8 cellular contexts compared by ENCODE assay signal in genomic region chr3:61562810-61563613, GRCh38. TPM values are rescaled to one million over a fixed set of nuclear protein-coding genes. Genes with fewer than 3 reads are reported as not detected.
DNase-seq lines count a peak whose midpoint lies in the region; ATAC-seq and TF ChIP-seq lines count a peak whose summit lies in the region.

No MANE protein-coding gene starts in this region.

- no peaks in the 10 kb centered on the region for H4K20me1 ChIP-seq in mammary epithelial cell (ENCODE audit: insufficient read depth, low read length)

- H3K9ac ChIP-seq in mammary epithelial cell (ENCODE audit: insufficient read depth, low read length) = peak overlapping the region; percentile 46

- in situ Hi-C loops in mammary epithelial cell (cut with MboI; ENCODE audit: low sequenced_read_pairs in 2 of 2) = loop anchor here in 1 of 2 donors (25.0 kb wide), 2 partner anchors 274 to 624 kb away; no protein-coding TSS in a partner anchor

- ATAC-seq in left lobe of liver (peak; percentile 18), GM21367 (IDR thresholded peaks at IDR 0.05; ENCODE audit: unreplicated experiment) (no peak), HG03342 (IDR thresholded peaks at IDR 0.05; ENCODE audit: unreplicated experiment) (no peak)

- WGBS in mammary epithelial cell (ENCODE audit: low coverage, missing lambda C conversion rate) = 13% methylated on average over 16 of the region's 54 CpGs
- 0% methylated on average over 9 to 48 of the region's 54 CpGs for WGBS in testis, 2 donors

- peak overlapping the region; percentile 98 for H3K4me2 ChIP-seq in mammary epithelial cell (ENCODE audit: insufficient read depth, low read depth, low read length)

- BruUV-seq in mammary epithelial cell (replicated peaks; lab: Mats Ljungman, UMichigan) = no TSS peak

- TF ChIP-seq POLR2A in testis (IDR thresholded peaks at IDR 0.05) = no peak

- no peak for TF ChIP-seq CTCF in mammary epithelial cell (conservative IDR thresholded peaks at IDR 0.05 in 1 of 2, IDR thresholded peaks at IDR 0.05 in 1 of 2; ENCODE audit: extremely low read depth in 1 of 2, insufficient read depth in 1 of 2, low read depth in 1 of 2, low read length in 2 of 2)
- TF ChIP-seq CTCF in testis (IDR thresholded peaks at IDR 0.05) = no peak

- H3K36me3 ChIP-seq in mammary epithelial cell (ENCODE audit: insufficient read depth, low read length) (no peaks in the 10 kb centered on the region), testis (ENCODE audit: low read depth, missing control alignments) (no peaks in the 10 kb centered on the region)

- DNase-seq in AG08395 (ENCODE audit: low spot score) (peak; percentile 26), HK-2 (ENCODE audit: unreplicated experiment) (peak; percentile 56), mammary epithelial cell (peak; percentile 38), left lobe of liver (ENCODE audit: low spot score) (peak; percentile 68), testis (peak; percentile 35), NCI-H1092 (lab: John Stamatoyannopoulos, UW) (no peak)

- intact Hi-C loops in mammary epithelial cell (cut with micrococcal nuclease) = loop anchor here (2.0 to 10.0 kb wide), 4 partner anchors 139 to 488 kb away; no protein-coding TSS in a partner anchor
- intact Hi-C loops in testis (cut with DNase I; ENCODE audit: low total_unique reads) = loop anchor here (10.0 kb wide), 2 partner anchors 282 to 622 kb away; no protein-coding TSS in a partner anchor

- dilution Hi-C loops in mammary epithelial cell (cut with HindIII; ENCODE audit: low sequenced_read_pairs) = no loop called here

- H3K4me3 ChIP-seq in mammary epithelial cell (replicated peaks in 1 of 3; ENCODE audit: insufficient read depth in 1 of 3, low read depth in 2 of 3, low read length in 3 of 3) = peak overlapping the region; percentile 77 to 90 (median 88)
- peak overlapping the region; percentile 94 to 97 for H3K4me3 ChIP-seq in testis

- peak overlapping the region; percentile 96 for H2AFZ ChIP-seq in mammary epithelial cell (ENCODE audit: low read depth, low read length)

- CTCF ChIA-PET in mammary epithelial cell (lab: Charles Lee; ENCODE audit: low non-redundant PET) = no interaction called here

- H3K9me3 ChIP-seq in mammary epithelial cell (replicated peaks; ENCODE audit: insufficient read depth, low read length) (no peaks in the 10 kb centered on the region), testis (no peaks in the 10 kb centered on the region)

- H3K27me3 ChIP-seq in mammary epithelial cell (ENCODE audit: insufficient read depth, low read length) = no peaks in the 10 kb centered on the region
- no peaks in the 10 kb centered on the region for H3K27me3 ChIP-seq in testis

- H3K4me1 ChIP-seq in mammary epithelial cell (ENCODE audit: insufficient read depth, low read length) (peaks cover 24% of the 10 kb centered on the region), testis (peaks cover 7% of the 10 kb centered on the region)

- peaks cover 58% of the 10 kb centered on the region for H3K79me2 ChIP-seq in mammary epithelial cell (ENCODE audit: insufficient read depth, low read length)

- H3K27ac ChIP-seq in mammary epithelial cell (ENCODE audit: insufficient read depth, low read depth, low read length) = no peak overlapping the region
- peak overlapping the region; percentile 96 to 98 for H3K27ac ChIP-seq in testis

RNA-seq across cellular contexts. Expression of gene PTPRG, which starts 1.6 kb away (rescaled TPM):
- total RNA-seq in mammary epithelial cell (10 to 100 TPM; 10.5 to 31.2 TPM), left lobe of liver (15.6 TPM), testis (100 to 1,000 TPM in 1 of 2 donors, 10 to 100 TPM in 1; 75.4 to 107 TPM)
- polyA plus RNA-seq in mammary epithelial cell (11.7 TPM), testis (ENCODE audit: insufficient read depth, low read depth, low replicate concordance) (26.3 TPM)
- 44.5 TPM for polyA minus RNA-seq in mammary epithelial cell
